39 cellular contexts compared by ENCODE assay signal in the genomic region with DNA sequence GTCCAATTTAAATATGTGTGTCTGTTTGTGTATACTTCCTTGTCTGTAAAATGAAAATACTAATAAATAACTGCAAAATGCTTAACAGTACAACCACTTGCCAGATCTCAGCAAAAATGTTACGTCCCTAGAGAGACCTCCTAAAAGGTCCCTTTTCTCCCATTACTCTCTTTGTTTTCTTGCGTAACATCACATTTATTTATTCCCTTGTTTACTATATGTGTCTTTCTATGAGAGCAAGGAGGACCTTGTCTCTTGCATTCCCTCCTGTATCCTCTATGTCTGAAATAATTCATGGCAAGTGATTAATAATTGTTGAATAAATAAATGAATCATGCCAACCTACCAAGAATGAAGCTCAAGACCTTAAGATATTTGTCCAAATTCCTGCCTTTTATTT. TPM values are rescaled to one million over a fixed set of nuclear protein-coding genes. Genes with fewer than 3 reads are reported as not detected.
"Had no signal": no experiment of that assay in that cellular context is flagged by ENCODE, and none has a peak within 500 bp of the region (broad histone marks: within the 10 kb centered on the region; RNA-seq: fewer than 3 reads in every experiment).

No MANE protein-coding gene starts in this region.

- H3K4me1 ChIP-seq: ascending aorta had no signal

- DNase-seq: activated CD4-positive, alpha-beta memory T cell treated with anti-CD3 and anti-CD28 coated beads, Interleukin-2, amount 10 ng/mL, durations not matched to agents 7 days and 5 days; activated CD4-positive, alpha-beta T cell treated with anti-CD3 and anti-CD28 coated beads for 1 hour; activated CD4-positive, alpha-beta T cell treated with anti-CD3 and anti-CD28 coated beads for 36 hours; activated CD4-positive, alpha-beta T cell treated with anti-CD3 and anti-CD28 coated beads for 48 hours; activated CD4-positive, alpha-beta T cell treated with anti-CD3 and anti-CD28 coated beads, Interleukin-2, amount 10 ng/mL, durations not matched to agents 7 days and 5 days; activated CD4-positive, alpha-beta T cell treated with anti-CD3 and anti-CD28 coated beads, Interleukin-2, amount 50 U/mL, for 48 hours; activated CD4-positive, CD25-positive, alpha-beta regulatory T cell; activated CD8-positive, alpha-beta memory T cell treated with anti-CD3 and anti-CD28 coated beads for 24 hours; activated CD8-positive, alpha-beta memory T cell treated with anti-CD3 and anti-CD28 coated beads, Interleukin-2, amount 10 ng/mL, durations not matched to agents 7 days and 5 days; activated CD8-positive, alpha-beta memory T cell treated with anti-CD3 and anti-CD28 coated beads, Interleukin-2, amount 50 U/mL, for 48 hours; activated CD8-positive, alpha-beta T cell treated with anti-CD3 and anti-CD28 coated beads, Interleukin-2, amount 10 ng/mL, durations not matched to agents 7 days and 5 days; activated effector memory CD4-positive, alpha-beta T cell treated with Interleukin-2 at 50 U/mL for 16 hours; activated gamma-delta T cell; activated naive CD4-positive, alpha-beta T cell treated with anti-CD3 and anti-CD28 coated beads, Interleukin-2, amount 10 ng/mL, durations not matched to agents 7 days and 5 days; activated naive CD4-positive, alpha-beta T cell treated with Interleukin-2 at 50 U/mL for 16 hours; activated naive CD8-positive, alpha-beta T cell treated with anti-CD3 and anti-CD28 coated beads, Interleukin-2, amount 10 ng/mL, durations not matched to agents 7 days and 5 days; activated naive CD8-positive, alpha-beta T cell treated with anti-CD3 and anti-CD28 coated beads, Interleukin-2, amount 50 U/mL, for 24 hours; activated T-cell treated with anti-CD3 and anti-CD28 coated beads, Interleukin-2, amount 50 U/mL, for 24 hours; activated T-cell treated with anti-CD3 and anti-CD28 coated beads, Interleukin-2, amount 50 U/mL, for 48 hours; amygdala; anterior cingulate cortex; caudate nucleus; cerebellar nuclear complex; T-helper 2 cell; T-helper 9 cell; WERI-Rb-1 had no signal

- H3K9me3 ChIP-seq: ascending aorta had no signal

- H3K9me3 Mint-ChIP-seq: activated naive CD4-positive, alpha-beta T cell treated with anti-CD3 and anti-CD28 coated beads, Interleukin-2, amount 50 U/mL, for 24 hours; activated T-cell treated with anti-CD3 and anti-CD28 coated beads, Interleukin-2, amount 50 U/mL, for 24 hours; central memory CD8-positive, alpha-beta T cell had no signal

- H3K27ac ChIP-seq: ascending aorta, cardiac muscle cell, WERI-Rb-1 had no signal

- H3K27me3 ChIP-seq: ascending aorta, cardiac muscle cell had no signal

- H3K27me3 Mint-ChIP-seq: activated CD4-positive, alpha-beta memory T cell treated with anti-CD3 and anti-CD28 coated beads, Interleukin-2, amount 10 ng/mL, durations not matched to agents 7 days and 5 days; activated CD4-positive, alpha-beta T cell treated with anti-CD3 and anti-CD28 coated beads for 36 hours; activated CD4-positive, alpha-beta T cell treated with anti-CD3 and anti-CD28 coated beads, Interleukin-2, amount 10 ng/mL, durations not matched to agents 7 days and 5 days; activated CD8-positive, alpha-beta memory T cell treated with anti-CD3 and anti-CD28 coated beads, Interleukin-2, amount 10 ng/mL, durations not matched to agents 7 days and 5 days; activated naive CD4-positive, alpha-beta T cell treated with anti-CD3 and anti-CD28 coated beads, Interleukin-2, amount 10 ng/mL, durations not matched to agents 7 days and 5 days; activated naive CD4-positive, alpha-beta T cell treated with anti-CD3 and anti-CD28 coated beads, Interleukin-2, amount 50 U/mL, for 24 hours; activated naive CD8-positive, alpha-beta T cell; activated naive CD8-positive, alpha-beta T cell treated with anti-CD3 and anti-CD28 coated beads, Interleukin-2, amount 10 ng/mL, durations not matched to agents 7 days and 5 days; activated naive CD8-positive, alpha-beta T cell treated with anti-CD3 and anti-CD28 coated beads, Interleukin-2, amount 50 U/mL, for 24 hours; activated T-cell treated with anti-CD3 and anti-CD28 coated beads, Interleukin-2, amount 50 U/mL, for 24 hours; central memory CD8-positive, alpha-beta T cell had no signal

- ATAC-seq: activated CD4-positive, alpha-beta T cell treated with anti-CD3 and anti-CD28 coated beads for 36 hours; activated CD4-positive, CD25-positive, alpha-beta regulatory T cell treated with anti-CD3 and anti-CD28 coated beads, Interleukin-2, amount 50 U/mL, for 24 hours; activated CD8-positive, alpha-beta memory T cell treated with anti-CD3 and anti-CD28 coated beads, Interleukin-2, amount 10 ng/mL, durations not matched to agents 7 days and 5 days; activated CD8-positive, alpha-beta T cell treated with anti-CD3 and anti-CD28 coated beads, Interleukin-2, amount 10 ng/mL, durations not matched to agents 7 days and 5 days; activated naive CD8-positive, alpha-beta T cell treated with anti-CD3 and anti-CD28 coated beads, Interleukin-2, amount 50 U/mL, for 24 hours; WTC11 had no signal

- FAIRE-seq: bronchial epithelial cell, TTC549 had no signal

- H3K4me3 Mint-ChIP-seq: activated CD4-positive, alpha-beta memory T cell treated with anti-CD3 and anti-CD28 coated beads, Interleukin-2, amount 10 ng/mL, durations not matched to agents 7 days and 5 days; activated CD4-positive, alpha-beta T cell treated with anti-CD3 and anti-CD28 coated beads for 36 hours; activated CD4-positive, alpha-beta T cell treated with anti-CD3 and anti-CD28 coated beads, Interleukin-2, amount 10 ng/mL, durations not matched to agents 7 days and 5 days; activated CD8-positive, alpha-beta memory T cell treated with anti-CD3 and anti-CD28 coated beads, Interleukin-2, amount 10 ng/mL, durations not matched to agents 7 days and 5 days; activated CD8-positive, alpha-beta T cell treated with anti-CD3 and anti-CD28 coated beads, Interleukin-2, amount 10 ng/mL, durations not matched to agents 7 days and 5 days; activated naive CD4-positive, alpha-beta T cell treated with anti-CD3 and anti-CD28 coated beads, Interleukin-2, amount 10 ng/mL, durations not matched to agents 7 days and 5 days; activated naive CD4-positive, alpha-beta T cell treated with anti-CD3 and anti-CD28 coated beads, Interleukin-2, amount 50 U/mL, for 24 hours; activated naive CD8-positive, alpha-beta T cell; activated naive CD8-positive, alpha-beta T cell treated with anti-CD3 and anti-CD28 coated beads, Interleukin-2, amount 50 U/mL, for 24 hours; activated T-cell treated with anti-CD3 and anti-CD28 coated beads, Interleukin-2, amount 50 U/mL, for 24 hours; brain; central memory CD8-positive, alpha-beta T cell; T-helper 1 cell treated with Interleukin-12 subunit alpha and Interleukin-12 subunit beta and Interleukin-4 antibody, amounts not matched to agents 30 μg/mL and 1 μg/mL, for 36 hours; T-helper 2 cell treated with Interferon-gamma antibody and Interleukin-4, amounts not matched to agents 5 μg/mL and 100 μg/mL, for 36 hours; WTC11 had no signal

- H3K36me3 ChIP-seq: ascending aorta, cardiac muscle cell, WERI-Rb-1 had no signal

- H3K36me3 Mint-ChIP-seq: brain had no signal

- H3K4me3 ChIP-seq: ascending aorta, cardiac muscle cell had no signal

- H3K27ac Mint-ChIP-seq: activated CD4-positive, alpha-beta memory T cell treated with anti-CD3 and anti-CD28 coated beads, Interleukin-2, amount 10 ng/mL, durations not matched to agents 7 days and 5 days; activated CD4-positive, alpha-beta T cell treated with anti-CD3 and anti-CD28 coated beads for 36 hours; activated CD4-positive, alpha-beta T cell treated with anti-CD3 and anti-CD28 coated beads, Interleukin-2, amount 10 ng/mL, durations not matched to agents 7 days and 5 days; activated CD8-positive, alpha-beta memory T cell treated with anti-CD3 and anti-CD28 coated beads, Interleukin-2, amount 10 ng/mL, durations not matched to agents 7 days and 5 days; activated CD8-positive, alpha-beta T cell treated with anti-CD3 and anti-CD28 coated beads, Interleukin-2, amount 10 ng/mL, durations not matched to agents 7 days and 5 days; activated naive CD4-positive, alpha-beta T cell treated with anti-CD3 and anti-CD28 coated beads, Interleukin-2, amount 10 ng/mL, durations not matched to agents 7 days and 5 days; activated naive CD8-positive, alpha-beta T cell; activated naive CD8-positive, alpha-beta T cell treated with anti-CD3 and anti-CD28 coated beads, Interleukin-2, amount 10 ng/mL, durations not matched to agents 7 days and 5 days; activated naive CD8-positive, alpha-beta T cell treated with anti-CD3 and anti-CD28 coated beads, Interleukin-2, amount 50 U/mL, for 24 hours; activated T-cell treated with anti-CD3 and anti-CD28 coated beads, Interleukin-2, amount 50 U/mL, for 24 hours; activated T-helper 2 cell treated with anti-CD3 and anti-CD28 coated beads, Interferon-gamma antibody, Interleukin-2, Interleukin-4, amounts not matched to agents 10 μg/mL and 5 μg/mL and 100 μg/mL, durations not matched to agents 14 hours and 24 hours and 36 hours; brain; T-helper 1 cell treated with Interleukin-12 subunit alpha and Interleukin-12 subunit beta and Interleukin-4 antibody, amounts not matched to agents 30 μg/mL and 1 μg/mL, for 36 hours; T-helper 2 cell treated with Interferon-gamma antibody and Interleukin-4, amounts not matched to agents 5 μg/mL and 100 μg/mL, for 36 hours; WTC11 had no signal

RNA-seq across cellular contexts. Expression of a gene that starts 1.9 kb away (rescaled TPM):
- total RNA-seq: ascending aorta had no signal

RNA-seq across cellular contexts. Expression of a gene that starts 40.5 kb away (rescaled TPM):
- total RNA-seq: ascending aorta had no signal
